Comparison of ENCODE assay signal across 19 cellular contexts in the genomic region with DNA sequence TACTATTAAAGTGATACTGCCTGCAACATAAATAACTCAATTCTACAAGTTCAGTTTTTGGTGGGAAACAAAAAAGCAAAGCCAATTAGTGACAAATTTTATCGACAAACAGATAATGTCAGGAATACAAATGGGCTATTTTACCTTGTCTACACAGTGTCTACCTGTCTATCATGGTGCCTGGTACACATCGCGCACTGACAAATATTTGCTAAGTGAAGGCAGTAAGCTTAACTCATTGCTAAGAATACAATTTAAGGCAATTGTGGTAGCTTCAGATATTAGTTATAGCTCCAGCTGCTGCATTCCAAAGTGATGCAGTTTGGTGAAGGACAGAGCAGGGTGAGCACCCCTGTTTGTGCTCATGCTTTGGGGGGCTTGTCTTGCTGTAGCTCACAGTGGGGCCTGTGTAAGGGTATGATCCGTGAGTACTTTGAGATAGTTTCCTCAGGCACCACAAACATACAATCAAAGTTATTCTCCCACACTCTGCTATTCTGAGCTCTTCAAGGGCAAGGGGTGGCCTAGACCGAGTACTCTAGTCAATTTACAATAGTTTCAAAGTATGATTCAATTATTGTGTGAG. TPM values are rescaled to one million over a fixed set of nuclear protein-coding genes. Genes with fewer than 3 reads are reported as not detected.
DNase-seq lines count a peak whose midpoint lies in the region; ATAC-seq and TF ChIP-seq lines count a peak whose summit lies in the region.
"Had no signal": no experiment of that assay in that cellular context is flagged by ENCODE, and none has a peak within 500 bp of the region (broad histone marks: within the 10 kb centered on the region; RNA-seq: fewer than 3 reads in every experiment).

No MANE protein-coding gene starts in this region.

- WGBS in right lobe of liver (ENCODE audit: insufficient coverage, low coverage, low lambda C conversion rate, missing lambda C conversion rate), result 59% methylated on average over 5 of the region's 5 CpGs

- no peaks in the 10 kb centered on the region for H3K9me3 Mint-ChIP-seq in type B pancreatic cell

- H3K27me3 ChIP-seq in right lobe of liver, result no peaks in the 10 kb centered on the region
- no peaks in the 10 kb centered on the region for H3K27me3 ChIP-seq in WERI-Rb-1 (ENCODE audit: insufficient read depth, low read depth, severe bottlenecking)

- no peaks in the 10 kb centered on the region for H3K27me3 Mint-ChIP-seq in type B pancreatic cell

- ATAC-seq in Right ventricle myocardium superior (ENCODE audit: poor library complexity) (peak; percentile 39), left ventricle myocardium superior (no peak), right lobe of liver (peak; percentile 9 to 32 (median 22))

- H3K27ac Mint-ChIP-seq in type B pancreatic cell, result peak overlapping the region; percentile 34

- H3K4me3 Mint-ChIP-seq in type B pancreatic cell, result no peak overlapping the region

- H3K36me3 Mint-ChIP-seq in type B pancreatic cell, result peaks cover 6% of the 10 kb centered on the region

- H3K36me3 ChIP-seq in right lobe of liver, result peaks cover 0 to 18% (median 2%) of the 10 kb centered on the region in 4 donors
- no peaks in the 10 kb centered on the region for H3K36me3 ChIP-seq in WERI-Rb-1

- peak overlapping the region; percentile 54 for H3K27ac ChIP-seq in angular gyrus (ENCODE audit: low read depth, low read length)
- H3K27ac ChIP-seq in right lobe of liver, result no peak overlapping the region
- no peak overlapping the region for H3K27ac ChIP-seq in WERI-Rb-1
- H3K27ac ChIP-seq: A549, C4-2B had no signal

- intact Hi-C loops in Right ventricle myocardium superior (cut with DNase I) (no loop called here), left ventricle myocardium superior (cut with micrococcal nuclease) (no loop called here), right lobe of liver (cut with DNase I) (no loop called here)

- DNase-seq in Right ventricle myocardium superior (no peak), left ventricle myocardium superior (no peak), right lobe of liver (no peak), type B pancreatic cell (ENCODE audit: extremely low spot score, unreplicated experiment) (no peak), NCI-H510A (lab: John Stamatoyannopoulos, UW) (no peak), kidney tubule cell (ENCODE audit: low spot score) (no peak), WERI-Rb-1 (no peak)
- DNase-seq: COR-L47; Karpas-422; MM.1S; NCI-H1092 treated with DMSO at 0.1 percent for 48 hours; NCI-H2107; NCI-H226; NCI-H526 treated with DMSO at 0.1 percent for 48 hours; NK-92 treated with Interleukin-12 subunit alpha and Interleukin-12 subunit beta, amount 100 ng/mL, for 24 hours; SIG-M5 had no signal

- TF ChIP-seq CTCF in right lobe of liver (IDR thresholded peaks at IDR 0.05) (no peak), type B pancreatic cell (conservative IDR thresholded peaks at IDR 0.05) (no peak), WERI-Rb-1 (IDR thresholded peaks at IDR 0.05; ENCODE audit: low read depth, low read length) (no peak)

- H3K4me1 Mint-ChIP-seq in type B pancreatic cell (ENCODE audit: unreplicated experiment), result peaks cover 12% of the 10 kb centered on the region

- peaks cover 0 to 25% (median 3%) of the 10 kb centered on the region in 4 donors for H3K4me1 ChIP-seq in right lobe of liver

- no peak for TF ChIP-seq POLR2A in right lobe of liver (IDR thresholded peaks at IDR 0.05)

- H3K4me3 ChIP-seq in right lobe of liver (no peak overlapping the region), WERI-Rb-1 (ENCODE audit: low read depth, low read length) (no peak overlapping the region)
- H3K4me3 ChIP-seq: A549 had no signal

- H3K9me3 ChIP-seq in right lobe of liver (no peaks in the 10 kb centered on the region), WERI-Rb-1 (ENCODE audit: severe bottlenecking) (no peaks in the 10 kb centered on the region)
- H3K9me3 ChIP-seq: A549 had no signal

RNA-seq across cellular contexts. Expression of gene ELL2, which starts 24.7 kb away (rescaled TPM):
- total RNA-seq in Right ventricle myocardium superior, result 30.8 TPM
- 23.4 TPM for total RNA-seq in left ventricle myocardium superior
- total RNA-seq in right lobe of liver, result 10 to 100 TPM; 74.3 to 96.4 (median 84.5) TPM
- total RNA-seq in type B pancreatic cell (ENCODE audit: low replicate concordance), result 33.9 and 55.3 TPM in 2 replicates
